Comparison of ENCODE assay signal across 9 cellular contexts in genomic region chr6:25122001-25122400, GRCh38.
DNase-seq lines count a peak whose midpoint lies in the region; ATAC-seq and TF ChIP-seq lines count a peak whose summit lies in the region.
"Had no signal": no experiment of that assay in that cellular context is flagged by ENCODE, and none has a peak within 500 bp of the region (broad histone marks: within the 10 kb centered on the region; RNA-seq: fewer than 3 reads in every experiment).

No MANE protein-coding gene starts in this region.

- ATAC-seq in body of pancreas (peak; percentile 45), HG02885 (IDR thresholded peaks at IDR 0.05; ENCODE audit: poor library complexity, unreplicated experiment) (no peak)
- ATAC-seq: GM23338 had no signal

- H3K9me3 ChIP-seq in body of pancreas (no peaks in the 10 kb centered on the region), tibial artery (no peaks in the 10 kb centered on the region)

- H3K36me3 ChIP-seq in body of pancreas (replicated peaks in 1 of 2; ENCODE audit: insufficient read depth in 1 of 2, low read depth in 2 of 2) (no peaks in the 10 kb centered on the region), tibial artery (peaks cover 7 to 17% (median 11%) of the 10 kb centered on the region in 3 donors)

- H3K27ac ChIP-seq in body of pancreas (peak overlapping the region in 1 of 4 donors; percentile 3), tibial artery (peak overlapping the region; percentile 37 to 45)

- H3K27me3 ChIP-seq in body of pancreas (no peaks in the 10 kb centered on the region), tibial artery (no peaks in the 10 kb centered on the region)

- no peak for TF ChIP-seq POLR2A in body of pancreas (IDR thresholded peaks at IDR 0.05)

- DNase-seq in M059J (ENCODE audit: low read depth) (peak; percentile 52), body of pancreas (peak in 1 of 4 donors; percentile 13), iris pigment epithelial cell (ENCODE audit: low read depth) (peak; percentile 52), tibial artery (peak in 1 of 2 donors; percentile 44), activated gamma-delta T cell treated with Interleukin-2 at 50 U/mL for 16 hours (no peak)
- DNase-seq in activated CD4-positive, alpha-beta T cell treated with anti-CD3 and anti-CD28 coated beads for 4 hours, result no peak
- DNase-seq: NCI-H524 had no signal

- WGBS in body of pancreas, 2 donors, result 78 to 82% methylated on average over 2 of the region's 2 CpGs

- H3K4me1 ChIP-seq in body of pancreas (peaks cover 12% of the 10 kb centered on the region), tibial artery (peaks cover 0 to 35% (median 10%) of the 10 kb centered on the region in 4 donors)

- H3K4me3 ChIP-seq in body of pancreas (no peak overlapping the region), tibial artery (no peak overlapping the region)
- H3K4me3 ChIP-seq: GM23338 had no signal

- intact Hi-C loops in body of pancreas (cut with DNase I) (no loop called here), tibial artery (cut with DNase I; ENCODE audit: low total_unique reads) (no loop called here)

- TF ChIP-seq CTCF in body of pancreas (IDR thresholded peaks at IDR 0.05), result no peak
- TF ChIP-seq CTCF in tibial artery (IDR thresholded peaks at IDR 0.05), result no peak

Comparison
In these comparisons a context has a peak if more than half of its experiments do, and no peak if none do; other contexts are left out.
1. DNase-seq: peak in M059J (single experiment) and iris pigment epithelial cell (single experiment); none in activated gamma-delta T cell treated with Interleukin-2 at 50 U/mL for 16 hours (single experiment) and activated CD4-positive, alpha-beta T cell treated with anti-CD3 and anti-CD28 coated beads for 4 hours (0 of 2).